In the genomic region with DNA sequence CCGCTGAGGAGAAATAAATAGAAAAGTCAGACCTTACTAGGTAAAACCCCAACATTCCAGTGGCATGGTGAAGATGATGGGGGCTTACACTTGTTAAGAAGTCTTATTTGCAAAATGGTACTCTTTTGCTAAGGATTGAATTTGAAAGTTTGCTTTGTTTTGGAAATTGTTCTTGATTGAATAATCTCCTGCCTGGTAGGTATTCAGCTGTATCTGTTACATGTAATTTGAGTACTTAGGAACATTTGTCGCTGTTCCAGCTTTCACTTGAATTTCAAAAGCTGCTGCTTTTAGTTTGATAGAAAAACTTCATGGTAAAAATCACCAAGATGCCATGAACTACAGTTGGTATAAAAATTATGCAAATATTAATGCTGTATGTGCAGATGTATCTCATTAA, we compare ENCODE assay signal across 28 cellular contexts. TPM values are rescaled to one million over a fixed set of nuclear protein-coding genes. Genes with fewer than 3 reads are reported as not detected.
DNase-seq lines count a peak whose midpoint lies in the region; ATAC-seq and TF ChIP-seq lines count a peak whose summit lies in the region.
"Had no signal": no experiment of that assay in that cellular context is flagged by ENCODE, and none has a peak within 500 bp of the region (broad histone marks: within the 10 kb centered on the region; RNA-seq: fewer than 3 reads in every experiment).

No MANE protein-coding gene starts in this region.

- H3K27ac ChIP-seq in iPS-20b (ENCODE audit: low read length) (no peak overlapping the region), colonic mucosa (no peak overlapping the region), aorta (ENCODE audit: low read depth in 1 of 2, low read length in 2 of 2) (no peak overlapping the region)
- H3K27ac ChIP-seq: hepatocyte, tibial nerve had no signal

- WGBS in aorta, 2 donors = 78 to 84% methylated on average over 2 of the region's 2 CpGs

- ATAC-seq in GM19455 (IDR thresholded peaks at IDR 0.05; ENCODE audit: unreplicated experiment) = no peak
- no peak for ATAC-seq in aorta (ENCODE audit: low FRiP score)
- ATAC-seq: activated naive CD8-positive, alpha-beta T cell treated with anti-CD3 and anti-CD28 coated beads, Interleukin-2, amount 50 U/mL, for 24 hours; GM12878; HepG2; stimulated activated naive CD8-positive, alpha-beta T cell treated with anti-CD3 and anti-CD28 coated beads, Interleukin-15, amount 100 ng/mL, for 72 hours had no signal

- DNase-seq in NCI-H524 (lab: John Stamatoyannopoulos, UW) = peak; percentile 5 to 45
- no peak for DNase-seq in NCI-H524 treated with DMSO at 0.1 percent for 48 hours (lab: John Stamatoyannopoulos, UW)
- peak; percentile 77 for DNase-seq in adipocyte (ENCODE audit: low read depth)
- peak; percentile 4 for DNase-seq in smooth muscle cell of the brain vasculature (ENCODE audit: low read depth, low spot score)
- DNase-seq in colonic mucosa = no peak
- no peak for DNase-seq in aorta
- DNase-seq: activated CD4-positive, alpha-beta memory T cell treated with anti-CD3 and anti-CD28 coated beads, Interleukin-2, amount 10 ng/mL, durations not matched to agents 7 days and 5 days; activated CD4-positive, CD25-positive, alpha-beta regulatory T cell; activated gamma-delta T cell; activated naive CD8-positive, alpha-beta T cell treated with anti-CD3 and anti-CD28 coated beads, Interleukin-2, amount 50 U/mL, for 24 hours; activated T-cell treated with anti-CD3 and anti-CD28 coated beads for 4 hours; BE2C; dermis blood vessel endothelial cell; DND-41; HFFc6; NCI-H1105; NCI-H2081 treated with DMSO at 0.1 percent for 48 hours; NCI-H69; nucleus accumbens; stimulated activated CD4-positive, alpha-beta T cell treated with anti-CD3 and anti-CD28 coated beads, Interleukin-12 subunit alpha, Interleukin-12 subunit beta, amount 100 ng/mL, for 4 hours; stimulated activated naive CD8-positive, alpha-beta T cell treated with anti-CD3 and anti-CD28 coated beads, Interleukin-15, amount 100 ng/mL, for 72 hours had no signal

- H3K36me3 ChIP-seq in adipocyte (ENCODE audit: control insufficient read depth, insufficient read depth, low read length, severe bottlenecking) (peaks cover 65% of the 10 kb centered on the region), iPS-20b (ENCODE audit: insufficient read depth, low read depth, low read length) (peaks cover 40% of the 10 kb centered on the region), colonic mucosa (no peaks in the 10 kb centered on the region), aorta (ENCODE audit: control insufficient read depth in 1 of 2, insufficient read depth in 2 of 2, low read length in 1 of 2) (peaks cover 0 to 2% of the 10 kb centered on the region in 2 donors)

- no peaks in the 10 kb centered on the region for H3K27me3 ChIP-seq in adipocyte (replicated peaks; ENCODE audit: control insufficient read depth, insufficient read depth, low read length)
- H3K27me3 ChIP-seq in iPS-20b (ENCODE audit: insufficient read depth, low read length) = no peaks in the 10 kb centered on the region
- H3K27me3 ChIP-seq in colonic mucosa = no peaks in the 10 kb centered on the region
- H3K27me3 ChIP-seq in aorta (ENCODE audit: control insufficient read depth in 1 of 2, insufficient read depth in 2 of 2, low read length in 1 of 2) = no peaks in the 10 kb centered on the region
- H3K27me3 ChIP-seq: BE2C, hepatocyte, tibial nerve had no signal

- H3K4me1 ChIP-seq in adipocyte (ENCODE audit: control insufficient read depth, insufficient read depth, low read length) (peaks cover 32% of the 10 kb centered on the region), iPS-20b (ENCODE audit: insufficient read depth, low read length) (peaks cover 35% of the 10 kb centered on the region), colonic mucosa (no peaks in the 10 kb centered on the region), aorta (ENCODE audit: control insufficient read depth in 1 of 2, insufficient read depth in 2 of 2, low read length in 2 of 2) (peaks cover 1 to 3% of the 10 kb centered on the region in 2 donors)
- H3K4me1 ChIP-seq: BE2C had no signal

- intact Hi-C loops in colonic mucosa (cut with DNase I) (no loop called here), aorta (cut with DNase I) (loop anchor here in 1 of 2 donors (10.0 kb wide), 1 partner anchor 441 kb away; no protein-coding TSS in a partner anchor)

- H3K9me3 ChIP-seq in adipocyte (ENCODE audit: control insufficient read depth, low read length) (no peaks in the 10 kb centered on the region), iPS-20b (ENCODE audit: insufficient read depth, low read depth, low read length) (no peaks in the 10 kb centered on the region), colonic mucosa (no peaks in the 10 kb centered on the region), aorta (ENCODE audit: control insufficient read depth, low read length) (no peaks in the 10 kb centered on the region)
- H3K9me3 ChIP-seq: BE2C, tibial nerve had no signal

- no peak overlapping the region for H3K4me3 ChIP-seq in adipocyte (ENCODE audit: low read length)
- peak overlapping the region; percentile 25; the same call in 1 of the 2 replicates for H3K4me3 ChIP-seq in iPS-20b (ENCODE audit: low read length)
- H3K4me3 ChIP-seq in colonic mucosa = no peak overlapping the region
- no peak overlapping the region for H3K4me3 ChIP-seq in aorta (ENCODE audit: low read length in 2 of 2)
- H3K4me3 ChIP-seq: GM12878, hepatocyte, lung, tibial nerve had no signal

- TF ChIP-seq CTCF in colonic mucosa (IDR thresholded peaks at IDR 0.05) = no peak

- no peak overlapping the region for H3K9ac ChIP-seq in adipocyte (ENCODE audit: low read length)
- H3K9ac ChIP-seq in iPS-20b (ENCODE audit: low read depth, low read length) = 0 out of 2 replicates have a peak overlapping the region, but pooled peaks have one; percentile 15
- H3K9ac ChIP-seq in colonic mucosa (ENCODE audit: low read depth in 2 of 2, low read length in 2 of 2) = no peak overlapping the region

RNA-seq across cellular contexts. Expression of gene TFG, which starts 44.6 kb away (rescaled TPM):
- total RNA-seq in colonic mucosa (100 to 1,000 TPM; 116 to 123 TPM), aorta (10 to 100 TPM; 71.8 to 71.9 TPM)
- 10 to 100 TPM; 52.3 to 54.8 TPM for polyA plus RNA-seq in aorta

Comparison
In these comparisons a context has a peak if more than half of its experiments do, and no peak if none do; other contexts are left out.
1. DNase-seq: peak in NCI-H524 (2 of 2), adipocyte (single experiment) and smooth muscle cell of the brain vasculature (single experiment); none in NCI-H524 treated with DMSO at 0.1 percent for 48 hours (single experiment), colonic mucosa (single experiment) and aorta (0 of 2).